1 cellular context compared by ENCODE assay signal in genomic region chr4:1411436-1412375, GRCh38.
TF ChIP-seq lines count a peak whose summit lies in the region.

No MANE protein-coding gene starts in this region.

TF ChIP-seq in K562, 482 proteins besides CTCF, POLR2A, EP300 and RAD21 (continued from another document):
- TF ChIP-seq HMG20B (CRISPR knock-in tag; IDR thresholded peaks at IDR 0.05) = no peak
- 0 out of 2 replicates have a peak, but pooled peaks have one; percentile 53 for TF ChIP-seq TOE1 (IDR thresholded peaks at IDR 0.05; ENCODE audit: borderline replicate concordance)
- TF ChIP-seq TOE1 (CRISPR knock-in tag; IDR thresholded peaks at IDR 0.05; ENCODE audit: borderline replicate concordance, low read depth) = no peak
- no peak for TF ChIP-seq SMARCA4 (IDR thresholded peaks at IDR 0.05)
- no peak for TF ChIP-seq HOXB6 (CRISPR knock-in tag; IDR thresholded peaks at IDR 0.05; ENCODE audit: borderline replicate concordance)
- no peak for TF ChIP-seq SP2 (IDR thresholded peaks at IDR 0.05; ENCODE audit: extremely low read depth, low read depth, low read length, poor library complexity, severe bottlenecking)
- TF ChIP-seq ZNF785 (CRISPR knock-in tag; IDR thresholded peaks at IDR 0.05) = no peak
- TF ChIP-seq ATF7 (IDR thresholded peaks at IDR 0.05) = no peak
- TF ChIP-seq ZNF717 (CRISPR knock-in tag; IDR thresholded peaks at IDR 0.05) = no peak
- no peak for TF ChIP-seq PPARD (CRISPR knock-in tag; IDR thresholded peaks at IDR 0.05)
- TF ChIP-seq MGA (IDR thresholded peaks at IDR 0.05) = no peak
- peak; percentile 64; the same call in 1 of the 2 replicates for TF ChIP-seq RAD51 (IDR thresholded peaks at IDR 0.05; ENCODE audit: borderline replicate concordance, low read depth)
- no peak for TF ChIP-seq ZNF174 (CRISPR knock-in tag; IDR thresholded peaks at IDR 0.05)
